ENCODE assay signal across 16 cellular contexts in genomic region chr12:102879-103168, GRCh38. TPM values are rescaled to one million over a fixed set of nuclear protein-coding genes. Genes with fewer than 3 reads are reported as not detected.
DNase-seq lines count a peak whose midpoint lies in the region; ATAC-seq and TF ChIP-seq lines count a peak whose summit lies in the region.
"Had no signal": no experiment of that assay in that cellular context is flagged by ENCODE, and none has a peak within 500 bp of the region (broad histone marks: within the 10 kb centered on the region; RNA-seq: fewer than 3 reads in every experiment).

No MANE protein-coding gene starts in this region.

- TF ChIP-seq CTCF in GM23338 (conservative IDR thresholded peaks at IDR 0.05; ENCODE audit: low read depth in 2 of 2), result peak in 1 of 2 experiments; percentile 25; a peak in 1 of 4 replicates
- TF ChIP-seq CTCF in neural progenitor cell (IDR thresholded peaks at IDR 0.05), result peak; percentile 15
- TF ChIP-seq CTCF in foreskin keratinocyte (conservative IDR thresholded peaks at IDR 0.05), result no peak

- H3K4me3 Mint-ChIP-seq in GM23338, result peak overlapping the region; percentile 54
- H3K4me3 Mint-ChIP-seq in neural progenitor cell, result peak overlapping the region; percentile 76
- H3K4me3 Mint-ChIP-seq: CD4-positive, CD25-positive, alpha-beta regulatory T cell; HFFc6 had no signal

- H3K27me3 ChIP-seq in GM23338 (ENCODE audit: insufficient read depth) (peaks cover 9% of the 10 kb centered on the region; the same call in 1 of the 2 replicates), iPS-15b (ENCODE audit: control insufficient read depth, insufficient read depth, low read length) (peaks cover 22% of the 10 kb centered on the region), neural progenitor cell (peaks cover 6% of the 10 kb centered on the region), foreskin keratinocyte (peaks cover 41% of the 10 kb centered on the region)

- H3K36me3 Mint-ChIP-seq in GM23338 (ENCODE audit: low read depth) (no peaks in the 10 kb centered on the region), neural progenitor cell (no peaks in the 10 kb centered on the region)
- H3K36me3 Mint-ChIP-seq: CD4-positive, CD25-positive, alpha-beta regulatory T cell had no signal

- H3K4me1 ChIP-seq in GM23338 (ENCODE audit: insufficient read depth) (peaks cover 42% of the 10 kb centered on the region), iPS-15b (ENCODE audit: control insufficient read depth, insufficient read depth, low read length) (peaks cover 13% of the 10 kb centered on the region), neural progenitor cell (peaks cover 42% of the 10 kb centered on the region), foreskin keratinocyte (no peaks in the 10 kb centered on the region)

- H3K36me3 ChIP-seq in GM23338 (ENCODE audit: insufficient read depth) (no peaks in the 10 kb centered on the region), iPS-15b (ENCODE audit: control insufficient read depth, insufficient read depth, low read length) (no peaks in the 10 kb centered on the region), neural progenitor cell (no peaks in the 10 kb centered on the region)

- H3K79me2 ChIP-seq in GM23338 (replicated peaks; ENCODE audit: insufficient read depth) (no peaks in the 10 kb centered on the region), neural progenitor cell (ENCODE audit: low read depth) (no peaks in the 10 kb centered on the region)

- H3K9me3 Mint-ChIP-seq in GM23338 (peaks cover 8% of the 10 kb centered on the region), neural progenitor cell (peaks cover 7% of the 10 kb centered on the region)
- H3K9me3 Mint-ChIP-seq: CD4-positive, CD25-positive, alpha-beta regulatory T cell had no signal

- peaks cover 28% of the 10 kb centered on the region for H3K27me3 Mint-ChIP-seq in GM23338 (ENCODE audit: insufficient read depth, low read depth, poor library complexity)
- peaks cover 18% of the 10 kb centered on the region for H3K27me3 Mint-ChIP-seq in neural progenitor cell (ENCODE audit: insufficient read depth, low read depth)
- H3K27me3 Mint-ChIP-seq: CD4-positive, CD25-positive, alpha-beta regulatory T cell had no signal

- H3F3A ChIP-seq in GM23338 (replicated peaks; ENCODE audit: low read depth), result 0 out of 2 replicates have a peak, but pooled peaks cover 5% of the 10 kb centered on the region
- peaks cover 40% of the 10 kb centered on the region for H3F3A ChIP-seq in neural progenitor cell (ENCODE audit: low read depth)

- no peaks in the 10 kb centered on the region for H4K20me1 ChIP-seq in GM23338 (replicated peaks; ENCODE audit: insufficient read depth)
- H4K20me1 ChIP-seq in neural progenitor cell (ENCODE audit: low read depth), result no peaks in the 10 kb centered on the region

- H2AFZ ChIP-seq in GM23338 (peak overlapping the region; percentile 74; the same call in 1 of the 2 replicates), neural progenitor cell (replicated peaks) (no peak overlapping the region)
- H2AFZ ChIP-seq: GM23248 had no signal

- H3K27ac ChIP-seq in GM23338 (ENCODE audit: low read depth) (0 out of 2 replicates have a peak overlapping the region, but pooled peaks have one; percentile 74), neural progenitor cell (peak overlapping the region; percentile 60), foreskin keratinocyte (no peak overlapping the region)
- H3K27ac ChIP-seq: GM23248 had no signal

- H3K4me3 ChIP-seq in GM23338 (peak overlapping the region; percentile 52), iPS-15b (ENCODE audit: low read depth, low read length) (peak overlapping the region; percentile 53), neural progenitor cell (peak overlapping the region; percentile 31)
- H3K4me3 ChIP-seq: GM12878, GM23248 had no signal

- peaks cover 55% of the 10 kb centered on the region for H3K4me1 Mint-ChIP-seq in GM23338
- peaks cover 54% of the 10 kb centered on the region for H3K4me1 Mint-ChIP-seq in neural progenitor cell

- H3K9ac ChIP-seq in iPS-15b (ENCODE audit: low read depth, low read length), result no peak overlapping the region
- no peak overlapping the region for H3K9ac ChIP-seq in neural progenitor cell
- H3K9ac ChIP-seq: GM23248 had no signal

- H3K9me3 ChIP-seq in iPS-15b (ENCODE audit: control insufficient read depth, insufficient read depth, low read length), result no peaks in the 10 kb centered on the region
- H3K9me3 ChIP-seq in neural progenitor cell (ENCODE audit: low read depth), result no peaks in the 10 kb centered on the region

- ATAC-seq in GM23338 (no peak), foreskin keratinocyte (no peak), HG03097 (IDR thresholded peaks at IDR 0.05; ENCODE audit: low FRiP score, unreplicated experiment) (no peak)
- ATAC-seq: GM12878 had no signal

- no peak for DNase-seq in GM23338 (ENCODE audit: low spot score)
- DNase-seq in NCI-H2081 treated with DMSO at 0.1 percent for 48 hours (lab: John Stamatoyannopoulos, UW), result peak; percentile 97
- DNase-seq in neural progenitor cell (ENCODE audit: low spot score), result no peak
- no peak for DNase-seq in mucosa of gallbladder (ENCODE audit: low spot score)
- no peak for DNase-seq in foreskin keratinocyte
- DNase-seq in D341Med (ENCODE audit: low spot score), result no peak
- DNase-seq: Calu3; CD4-positive, CD25-positive, alpha-beta regulatory T cell; DMS79; HFFc6; NCI-H345 had no signal

- no peaks in the 10 kb centered on the region for H3K9me2 ChIP-seq in GM23338 (ENCODE audit: insufficient read depth)

- H3K27ac Mint-ChIP-seq in GM23338 (no peak overlapping the region), neural progenitor cell (no peak overlapping the region)
- H3K27ac Mint-ChIP-seq: HFFc6 had no signal

- H3K4me2 ChIP-seq in GM23338 (peak overlapping the region; percentile 75), neural progenitor cell (peak overlapping the region; percentile 64)

TF ChIP-seq in GM23338, 12 proteins besides CTCF, POLR2A, EP300 and RAD21:
- TF ChIP-seq EZH2phosphoT487 (IDR thresholded peaks at IDR 0.05; ENCODE audit: unreplicated experiment), result no peak
- TF ChIP-seq REST (IDR thresholded peaks at IDR 0.05; ENCODE audit: unreplicated experiment), result no peak
- TF ChIP-seq CREB1 (CRISPR knock-in tag; IDR thresholded peaks at IDR 0.05; ENCODE audit: low read depth), result no peak
- TF ChIP-seq ZNF114 (CRISPR knock-in tag; IDR thresholded peaks at IDR 0.05), result no peak
- TF ChIP-seq NANOG (IDR thresholded peaks at IDR 0.05; ENCODE audit: borderline replicate concordance), result no peak
- no peak for TF ChIP-seq ETS1 (IDR thresholded peaks at IDR 0.05)
- TF ChIP-seq EZH2 (IDR thresholded peaks at IDR 0.05; ENCODE audit: low read depth, unreplicated experiment), result no peak
- TF ChIP-seq JUNB (IDR thresholded peaks at IDR 0.05; ENCODE audit: unreplicated experiment), result no peak

RNA-seq across cellular contexts. Expression of gene IQSEC3, which starts 36.3 kb away (rescaled TPM):
- 2.1 and 3.8 TPM in 2 replicates for total RNA-seq in GM23338 (2014; rRNA removed; shearing (Covaris generic))
- polyA plus RNA-seq in GM23338 (2016; fragmentation: Nextera tagmentation; extraction: Ambion mirVana), result 3.3 and 3.6 TPM in 2 replicates
- total RNA-seq in neural progenitor cell (ENCODE audit: low replicate concordance), result 0.09 and 1.0 TPM in 2 replicates
- 1.6 TPM for total RNA-seq in mucosa of gallbladder
- total RNA-seq in foreskin keratinocyte, result not detected in 2 replicates
- polyA plus RNA-seq in foreskin keratinocyte, result 0.01 TPM in 1 of 2 replicates, not detected in the other
- total RNA-seq: Calu3, GM12878, GM23248, HFFc6, RPMI7951 had no signal
- polyA plus RNA-seq: GM12878, GM23248 had no signal
